In genomic region chr10:43647576-43647975, GRCh38 we compare ENCODE assay signal across 8 cellular contexts. TPM values are rescaled to one million over a fixed set of nuclear protein-coding genes. Genes with fewer than 3 reads are reported as not detected.
DNase-seq lines count a peak whose midpoint lies in the region; ATAC-seq and TF ChIP-seq lines count a peak whose summit lies in the region.

No MANE protein-coding gene starts in this region.

- DNase-seq in activated T-cell treated with anti-CD3 and anti-CD28 coated beads, Interleukin-2, amount 50 U/mL, for 4 hours, result no peak
- DNase-seq in activated T-cell treated with anti-CD3 and anti-CD28 coated beads, Interleukin-2, amount 50 U/mL, for 48 hours, result no peak
- DNase-seq in right lobe of liver (no peak), suprapubic skin (ENCODE audit: low spot score in 2 of 2) (no peak), mesendoderm (no peak), HK-2 (ENCODE audit: unreplicated experiment) (no peak)

- H3K4ac ChIP-seq in mesendoderm (ENCODE audit: low read depth, low read length), result no peak overlapping the region

- peak overlapping the region; percentile 91 for H3K4me3 Mint-ChIP-seq in activated T-cell treated with anti-CD3 and anti-CD28 coated beads, Interleukin-2, amount 50 U/mL, for 4 hours
- H3K4me3 Mint-ChIP-seq in activated naive CD8-positive, alpha-beta T cell, result peak overlapping the region; percentile 94

- no peaks in the 10 kb centered on the region for H3K79me2 ChIP-seq in mesendoderm (ENCODE audit: control insufficient read depth, insufficient read depth, low read length)

- H4K5ac ChIP-seq in mesendoderm (ENCODE audit: low read length), result no peak overlapping the region

- no peak overlapping the region for H3K18ac ChIP-seq in mesendoderm (ENCODE audit: low read length)

- peaks cover 37% of the 10 kb centered on the region for H3K36me3 Mint-ChIP-seq in activated T-cell treated with anti-CD3 and anti-CD28 coated beads, Interleukin-2, amount 50 U/mL, for 4 hours (ENCODE audit: insufficient read depth)
- peaks cover 34% of the 10 kb centered on the region for H3K36me3 Mint-ChIP-seq in activated naive CD8-positive, alpha-beta T cell

- WGBS in right lobe of liver (ENCODE audit: insufficient coverage, low coverage, low lambda C conversion rate, missing lambda C conversion rate), result no CpG with 5 or more reads among the region's 6 CpGs
- 97% methylated on average over 6 of the region's 6 CpGs for WGBS in suprapubic skin
- no CpG with 5 or more reads among the region's 6 CpGs for WGBS in mesendoderm (ENCODE audit: extremely low coverage, insufficient coverage, low lambda C conversion rate)

- TF ChIP-seq CTCF in right lobe of liver (IDR thresholded peaks at IDR 0.05) (no peak), suprapubic skin (IDR thresholded peaks at IDR 0.05) (no peak)

- H3K23ac ChIP-seq in mesendoderm (ENCODE audit: low read length), result no peak overlapping the region

- H3K56ac ChIP-seq in mesendoderm (ENCODE audit: low read length), result no peak overlapping the region

- H3K27me3 ChIP-seq in right lobe of liver (no peaks in the 10 kb centered on the region), suprapubic skin (no peaks in the 10 kb centered on the region), mesendoderm (ENCODE audit: insufficient read depth, low read length, poor library complexity) (no peaks in the 10 kb centered on the region)

- H3K4me2 ChIP-seq in mesendoderm (ENCODE audit: low read length), result no peak overlapping the region

- no peaks in the 10 kb centered on the region for H3K27me3 Mint-ChIP-seq in activated T-cell treated with anti-CD3 and anti-CD28 coated beads, Interleukin-2, amount 50 U/mL, for 4 hours (ENCODE audit: low read depth)
- no peaks in the 10 kb centered on the region for H3K27me3 Mint-ChIP-seq in activated naive CD8-positive, alpha-beta T cell

- H3K9me3 Mint-ChIP-seq in activated T-cell treated with anti-CD3 and anti-CD28 coated beads, Interleukin-2, amount 50 U/mL, for 4 hours, result peaks cover 27% of the 10 kb centered on the region
- peaks cover 12% of the 10 kb centered on the region for H3K9me3 Mint-ChIP-seq in activated naive CD8-positive, alpha-beta T cell (ENCODE audit: low read depth)

- intact Hi-C loops in right lobe of liver (cut with DNase I), result no loop called here

- H3K36me3 ChIP-seq in right lobe of liver (peaks cover 0 to 22% (median 14%) of the 10 kb centered on the region in 4 donors), suprapubic skin (peaks cover 40% of the 10 kb centered on the region), mesendoderm (ENCODE audit: control insufficient read depth, insufficient read depth, low read length) (peaks cover 10% of the 10 kb centered on the region)

- no peak overlapping the region for H2BK5ac ChIP-seq in mesendoderm (ENCODE audit: low read length)

- TF ChIP-seq POLR2A in right lobe of liver (IDR thresholded peaks at IDR 0.05), result no peak
- no peak for TF ChIP-seq POLR2A in suprapubic skin (IDR thresholded peaks at IDR 0.05)

- no peaks in the 10 kb centered on the region for H3K79me1 ChIP-seq in mesendoderm (ENCODE audit: low read length)

- no peak overlapping the region for H4K8ac ChIP-seq in mesendoderm (ENCODE audit: low read depth, low read length)

- peaks cover 3 to 28% (median 14%) of the 10 kb centered on the region in 4 donors for H3K9me3 ChIP-seq in right lobe of liver
- H3K9me3 ChIP-seq in suprapubic skin, result peaks cover 34% of the 10 kb centered on the region

- peaks cover 0 to 3% (median 0%) of the 10 kb centered on the region in 4 donors for H3K4me1 ChIP-seq in right lobe of liver
- H3K4me1 ChIP-seq in suprapubic skin, result peaks cover 14% of the 10 kb centered on the region
- no peaks in the 10 kb centered on the region for H3K4me1 ChIP-seq in mesendoderm (ENCODE audit: control insufficient read depth, low read depth, low read length)

- H3K27ac Mint-ChIP-seq in activated naive CD8-positive, alpha-beta T cell, result peak overlapping the region; percentile 98

- H2AK5ac ChIP-seq in mesendoderm (ENCODE audit: low read length), result no peak overlapping the region

- H2BK120ac ChIP-seq in mesendoderm (ENCODE audit: low read depth, low read length), result no peak overlapping the region

- no peak overlapping the region for H2BK15ac ChIP-seq in mesendoderm (replicated peaks; ENCODE audit: low read depth)

- no peak overlapping the region for H3K27ac ChIP-seq in right lobe of liver
- no peak overlapping the region for H3K27ac ChIP-seq in suprapubic skin
- no peak overlapping the region for H3K27ac ChIP-seq in mesendoderm (ENCODE audit: low read depth, low read length)

- no peak for ATAC-seq in activated T-cell treated with anti-CD3 and anti-CD28 coated beads, Interleukin-2, amount 50 U/mL, for 4 hours
- ATAC-seq in right lobe of liver (no peak), HG02852 (IDR thresholded peaks at IDR 0.05; ENCODE audit: unreplicated experiment) (no peak)

- no peak overlapping the region for H3K9ac ChIP-seq in mesendoderm (ENCODE audit: low read length)

- no peak for TF ChIP-seq EP300 in suprapubic skin (IDR thresholded peaks at IDR 0.05)

- H3K4me3 ChIP-seq in right lobe of liver, result peak overlapping the region; percentile 88 to 96 (median 91)
- H3K4me3 ChIP-seq in suprapubic skin, result peak overlapping the region; percentile 78
- H3K4me3 ChIP-seq in mesendoderm (ENCODE audit: low read length), result no peak overlapping the region

- peaks cover 16% of the 10 kb centered on the region for H3K4me1 Mint-ChIP-seq in activated T-cell treated with anti-CD3 and anti-CD28 coated beads, Interleukin-2, amount 50 U/mL, for 4 hours (ENCODE audit: low read depth)
- H3K4me1 Mint-ChIP-seq in activated naive CD8-positive, alpha-beta T cell (ENCODE audit: low read depth), result peaks cover 16% of the 10 kb centered on the region

RNA-seq across cellular contexts. Expression of gene ZNF32, which starts 1.1 kb away (rescaled TPM):
- total RNA-seq in activated T-cell treated with anti-CD3 and anti-CD28 coated beads, Interleukin-2, amount 50 U/mL, for 4 hours, result 10 to 100 TPM; 17.8 to 23.6 (median 22.4) TPM
- total RNA-seq in right lobe of liver (10 to 100 TPM; 10.9 to 20.4 (median 15.3) TPM), suprapubic skin (10 to 100 TPM; 24.9 to 45.4 (median 36.8) TPM)
- polyA plus RNA-seq in mesendoderm (2013, experiment 1 of 2), result 21.5 TPM
- 22.4 TPM for polyA plus RNA-seq in mesendoderm (2013, experiment 2 of 2)

RNA-seq across cellular contexts. Expression of gene ZNF485, which starts 41.3 kb away (rescaled TPM):
- 10 to 100 TPM in 1 of 3 donors, 1 to 10 TPM in 2; 7.7 to 10.1 (median 8.0) TPM for total RNA-seq in activated T-cell treated with anti-CD3 and anti-CD28 coated beads, Interleukin-2, amount 50 U/mL, for 4 hours
- total RNA-seq in right lobe of liver (1 to 10 TPM; 1.1 to 3.8 (median 2.1) TPM), suprapubic skin (1 to 10 TPM; 1.8 to 4.8 (median 2.1) TPM)
- polyA plus RNA-seq in mesendoderm (2013, experiment 1 of 2), result 4.3 TPM
- 4.6 TPM for polyA plus RNA-seq in mesendoderm (2013, experiment 2 of 2)
